ENCODE assay signal across 2 cellular contexts in the genomic region with DNA sequence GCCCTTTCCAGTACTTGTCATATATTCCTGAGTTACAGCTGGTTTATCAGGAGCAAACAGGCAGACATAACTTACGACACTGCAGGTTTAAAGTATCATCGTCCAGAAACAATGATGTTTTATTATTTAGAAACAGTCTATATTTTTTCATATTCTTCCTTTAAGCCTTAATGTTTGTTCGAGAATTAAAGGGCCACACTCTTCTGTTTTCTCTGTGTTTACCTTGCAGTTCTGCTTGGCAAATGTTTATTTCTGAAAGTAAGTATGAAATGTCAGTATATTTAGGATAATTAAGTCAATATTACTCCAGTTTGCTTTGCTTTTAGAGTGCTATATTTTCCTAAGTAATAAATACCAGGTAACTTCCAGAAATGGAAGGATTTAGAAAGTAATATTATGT.
TF ChIP-seq lines count a peak whose summit lies in the region.

No MANE protein-coding gene starts in this region.

TF ChIP-seq in HepG2, 621 proteins besides CTCF, POLR2A, EP300 and RAD21 (continued from another document and continues in another):
- TF ChIP-seq SOX13 (IDR thresholded peaks at IDR 0.05) (no peak), SOX13 (CRISPR knock-in tag; conservative IDR thresholded peaks at IDR 0.05 in 1 of 2, IDR thresholded peaks at IDR 0.05 in 1 of 2) (peak in 1 of 2 experiments; percentile 59; a peak in 2 of 4 replicates), HDAC6 (IDR thresholded peaks at IDR 0.05; ENCODE audit: low read depth, low read length) (no peak), ZFAT (CRISPR knock-in tag; conservative IDR thresholded peaks at IDR 0.05) (no peak), ATRX (CRISPR knock-in tag; IDR thresholded peaks at IDR 0.05; ENCODE audit: borderline replicate concordance) (no peak), ATF6 (CRISPR knock-in tag; conservative IDR thresholded peaks at IDR 0.05) (no peak), NFYB (CRISPR knock-in tag; IDR thresholded peaks at IDR 0.05) (no peak), TRIM24 (CRISPR knock-in tag; IDR thresholded peaks at IDR 0.05) (no peak), BRD4 (CRISPR knock-in tag; IDR thresholded peaks at IDR 0.05) (no peak), ZNF775 (CRISPR knock-in tag; IDR thresholded peaks at IDR 0.05; ENCODE audit: borderline replicate concordance) (no peak), ZNF800 (CRISPR knock-in tag; IDR thresholded peaks at IDR 0.05) (no peak), KDM3A (CRISPR knock-in tag; IDR thresholded peaks at IDR 0.05; ENCODE audit: low read depth) (no peak), ZNF326 (CRISPR knock-in tag; IDR thresholded peaks at IDR 0.05; ENCODE audit: borderline replicate concordance) (no peak)
- TF ChIP-seq, protein P1, sequence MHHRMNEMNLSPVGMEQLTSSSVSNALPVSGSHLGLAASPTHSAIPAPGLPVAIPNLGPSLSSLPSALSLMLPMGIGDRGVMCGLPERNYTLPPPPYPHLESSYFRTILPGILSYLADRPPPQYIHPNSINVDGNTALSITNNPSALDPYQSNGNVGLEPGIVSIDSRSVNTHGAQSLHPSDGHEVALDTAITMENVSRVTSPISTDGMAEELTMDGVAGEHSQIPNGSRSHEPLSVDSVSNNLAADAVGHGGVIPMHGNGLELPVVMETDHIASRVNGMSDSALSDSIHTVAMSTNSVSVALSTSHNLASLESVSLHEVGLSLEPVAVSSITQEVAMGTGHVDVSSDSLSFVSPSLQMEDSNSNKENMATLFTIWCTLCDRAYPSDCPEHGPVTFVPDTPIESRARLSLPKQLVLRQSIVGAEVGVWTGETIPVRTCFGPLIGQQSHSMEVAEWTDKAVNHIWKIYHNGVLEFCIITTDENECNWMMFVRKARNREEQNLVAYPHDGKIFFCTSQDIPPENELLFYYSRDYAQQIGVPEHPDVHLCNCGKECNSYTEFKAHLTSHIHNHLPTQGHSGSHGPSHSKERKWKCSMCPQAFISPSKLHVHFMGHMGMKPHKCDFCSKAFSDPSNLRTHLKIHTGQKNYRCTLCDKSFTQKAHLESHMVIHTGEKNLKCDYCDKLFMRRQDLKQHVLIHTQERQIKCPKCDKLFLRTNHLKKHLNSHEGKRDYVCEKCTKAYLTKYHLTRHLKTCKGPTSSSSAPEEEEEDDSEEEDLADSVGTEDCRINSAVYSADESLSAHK (CRISPR knock-in tag; IDR thresholded peaks at IDR 0.05; ENCODE audit: borderline replicate concordance), result no peak
- TF ChIP-seq, protein P2, sequence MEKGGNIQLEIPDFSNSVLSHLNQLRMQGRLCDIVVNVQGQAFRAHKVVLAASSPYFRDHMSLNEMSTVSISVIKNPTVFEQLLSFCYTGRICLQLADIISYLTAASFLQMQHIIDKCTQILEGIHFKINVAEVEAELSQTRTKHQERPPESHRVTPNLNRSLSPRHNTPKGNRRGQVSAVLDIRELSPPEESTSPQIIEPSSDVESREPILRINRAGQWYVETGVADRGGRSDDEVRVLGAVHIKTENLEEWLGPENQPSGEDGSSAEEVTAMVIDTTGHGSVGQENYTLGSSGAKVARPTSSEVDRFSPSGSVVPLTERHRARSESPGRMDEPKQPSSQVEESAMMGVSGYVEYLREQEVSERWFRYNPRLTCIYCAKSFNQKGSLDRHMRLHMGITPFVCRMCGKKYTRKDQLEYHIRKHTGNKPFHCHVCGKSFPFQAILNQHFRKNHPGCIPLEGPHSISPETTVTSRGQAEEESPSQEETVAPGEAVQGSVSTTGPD (CRISPR knock-in tag; IDR thresholded peaks at IDR 0.05), result no peak

TF ChIP-seq in K562, 482 proteins besides CTCF, POLR2A, EP300 and RAD21:
- TF ChIP-seq, protein P3, sequence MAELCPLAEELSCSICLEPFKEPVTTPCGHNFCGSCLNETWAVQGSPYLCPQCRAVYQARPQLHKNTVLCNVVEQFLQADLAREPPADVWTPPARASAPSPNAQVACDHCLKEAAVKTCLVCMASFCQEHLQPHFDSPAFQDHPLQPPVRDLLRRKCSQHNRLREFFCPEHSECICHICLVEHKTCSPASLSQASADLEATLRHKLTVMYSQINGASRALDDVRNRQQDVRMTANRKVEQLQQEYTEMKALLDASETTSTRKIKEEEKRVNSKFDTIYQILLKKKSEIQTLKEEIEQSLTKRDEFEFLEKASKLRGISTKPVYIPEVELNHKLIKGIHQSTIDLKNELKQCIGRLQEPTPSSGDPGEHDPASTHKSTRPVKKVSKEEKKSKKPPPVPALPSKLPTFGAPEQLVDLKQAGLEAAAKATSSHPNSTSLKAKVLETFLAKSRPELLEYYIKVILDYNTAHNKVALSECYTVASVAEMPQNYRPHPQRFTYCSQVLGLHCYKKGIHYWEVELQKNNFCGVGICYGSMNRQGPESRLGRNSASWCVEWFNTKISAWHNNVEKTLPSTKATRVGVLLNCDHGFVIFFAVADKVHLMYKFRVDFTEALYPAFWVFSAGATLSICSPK (IDR thresholded peaks at IDR 0.05; ENCODE audit: borderline replicate concordance), result no peak
- TF ChIP-seq, protein P4, sequence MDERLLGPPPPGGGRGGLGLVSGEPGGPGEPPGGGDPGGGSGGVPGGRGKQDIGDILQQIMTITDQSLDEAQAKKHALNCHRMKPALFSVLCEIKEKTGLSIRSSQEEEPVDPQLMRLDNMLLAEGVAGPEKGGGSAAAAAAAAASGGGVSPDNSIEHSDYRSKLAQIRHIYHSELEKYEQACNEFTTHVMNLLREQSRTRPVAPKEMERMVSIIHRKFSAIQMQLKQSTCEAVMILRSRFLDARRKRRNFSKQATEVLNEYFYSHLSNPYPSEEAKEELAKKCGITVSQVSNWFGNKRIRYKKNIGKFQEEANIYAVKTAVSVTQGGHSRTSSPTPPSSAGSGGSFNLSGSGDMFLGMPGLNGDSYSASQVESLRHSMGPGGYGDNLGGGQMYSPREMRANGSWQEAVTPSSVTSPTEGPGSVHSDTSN (CRISPR knock-in tag; IDR thresholded peaks at IDR 0.05; ENCODE audit: low read depth), result no peak
- TF ChIP-seq, protein P4 (tag; conservative IDR thresholded peaks at IDR 0.05; ENCODE audit: low read depth), result peak; percentile 64
- TF ChIP-seq DEAF1 (CRISPR knock-in tag; IDR thresholded peaks at IDR 0.05), result no peak
- no peak for TF ChIP-seq SETDB1 (IDR thresholded peaks at IDR 0.05; ENCODE audit: low read length)
- TF ChIP-seq JUNB (CRISPR knock-in tag; conservative IDR thresholded peaks at IDR 0.05), result no peak
- no peak for TF ChIP-seq ZNF277 (CRISPR knock-in tag; IDR thresholded peaks at IDR 0.05; ENCODE audit: borderline replicate concordance)
- TF ChIP-seq TCF3 (CRISPR knock-in tag; IDR thresholded peaks at IDR 0.05), result peak; percentile 35; the same call in 1 of the 2 replicates
- no peak for TF ChIP-seq BACH1 (tag; IDR thresholded peaks at IDR 0.05)
- TF ChIP-seq CCNT2 (IDR thresholded peaks at IDR 0.05; ENCODE audit: borderline replicate concordance, extremely low read depth, insufficient read length, low read depth, low read length), result no peak
- no peak for TF ChIP-seq ZNF41 (CRISPR knock-in tag; conservative IDR thresholded peaks at IDR 0.05)
